ENCODE assay signal across 8 cellular contexts in the genomic region with DNA sequence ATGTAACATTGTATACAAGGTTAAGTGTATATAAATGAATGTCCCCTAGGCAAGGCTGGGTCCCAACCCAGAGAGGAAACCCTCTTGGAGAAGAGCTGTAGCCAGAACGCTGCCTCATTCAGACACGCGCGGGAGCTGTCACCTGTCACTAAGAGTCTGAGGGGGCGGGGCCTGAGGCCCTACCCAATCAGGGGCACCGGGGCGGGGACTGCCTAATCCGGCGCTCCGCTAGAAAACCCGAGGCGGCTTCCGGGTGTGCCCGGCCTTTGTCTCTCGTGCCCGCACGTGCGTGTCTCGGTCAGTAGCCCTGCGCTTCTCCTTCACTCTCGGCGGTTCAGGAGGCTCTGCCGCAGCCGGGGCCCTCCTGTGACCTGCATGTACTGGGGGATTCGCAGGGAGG. TPM values are rescaled to one million over a fixed set of nuclear protein-coding genes. Genes with fewer than 3 reads are reported as not detected.
DNase-seq lines count a peak whose midpoint lies in the region; ATAC-seq, FAIRE-seq and TF ChIP-seq lines count a peak whose summit lies in the region.
"Not testable (repeated sequence)": the region's sequence is repeated elsewhere in the genome, so short reads cannot be mapped to it uniquely, and the experiment has no call there.

No MANE protein-coding gene starts in this region.

- H4K20me1 ChIP-seq in GM23338 (replicated peaks; ENCODE audit: insufficient read depth), result not testable (repeated sequence)

- peaks cover 12% of the 10 kb centered on the region for H3K79me2 ChIP-seq in GM23338 (replicated peaks; ENCODE audit: insufficient read depth)

- H3K36me3 ChIP-seq in GM23338 (ENCODE audit: insufficient read depth), result not testable (repeated sequence)

- H3K4me3 Mint-ChIP-seq in GM23338; activated T-cell treated with anti-CD3 and anti-CD28 coated beads, Interleukin-2, amount 50 U/mL, for 72 hours; stimulated activated naive B cell treated with anti-CD40 and anti-IgM and Interleukin-4, amounts not matched to agents 10 μg/mL and 1 μg/mL and 100 μg/mL, for 72 hours: not testable (repeated sequence)

- H3K27me3 Mint-ChIP-seq in GM23338 (ENCODE audit: insufficient read depth, low read depth, poor library complexity); activated T-cell treated with anti-CD3 and anti-CD28 coated beads, Interleukin-2, amount 50 U/mL, for 72 hours (ENCODE audit: low read depth); stimulated activated naive B cell treated with anti-CD40 and anti-IgM and Interleukin-4, amounts not matched to agents 10 μg/mL and 1 μg/mL and 100 μg/mL, for 72 hours: not testable (repeated sequence)

- not testable (repeated sequence) for TF ChIP-seq CTCF in GM23338 (conservative IDR thresholded peaks at IDR 0.05; ENCODE audit: low read depth in 2 of 2)

- not testable (repeated sequence) for H3F3A ChIP-seq in GM23338 (replicated peaks; ENCODE audit: low read depth)

- H3K9me2 ChIP-seq in GM23338 (ENCODE audit: insufficient read depth), result not testable (repeated sequence)

- ATAC-seq in GM19397 (IDR thresholded peaks at IDR 0.05; ENCODE audit: unreplicated experiment), result peak; percentile 99
- ATAC-seq in GM23338, result peak; percentile 96
- peak; percentile 99 for ATAC-seq in HG03045 (IDR thresholded peaks at IDR 0.05; ENCODE audit: unreplicated experiment)
- peak; percentile 99 for ATAC-seq in HG03521 (IDR thresholded peaks at IDR 0.05; ENCODE audit: unreplicated experiment)
- peak; percentile 99 for ATAC-seq in activated T-cell treated with anti-CD3 and anti-CD28 coated beads, Interleukin-2, amount 50 U/mL, for 72 hours (replicated peaks in 1 of 2)
- peak; percentile 98 to 99 for ATAC-seq in stimulated activated naive B cell treated with anti-CD40 and anti-IgM and Interleukin-4, amounts not matched to agents 10 μg/mL and 1 μg/mL and 100 μg/mL, for 72 hours (replicated peaks)

- H2AFZ ChIP-seq in GM23338, result not testable (repeated sequence)

- H3K9me3 Mint-ChIP-seq in GM23338, result peaks cover 16% of the 10 kb centered on the region
- H3K9me3 Mint-ChIP-seq in activated T-cell treated with anti-CD3 and anti-CD28 coated beads, Interleukin-2, amount 50 U/mL, for 72 hours; stimulated activated naive B cell treated with anti-CD40 and anti-IgM and Interleukin-4, amounts not matched to agents 10 μg/mL and 1 μg/mL and 100 μg/mL, for 72 hours: not testable (repeated sequence)

- not testable (repeated sequence) for H3K4me1 ChIP-seq in GM23338 (ENCODE audit: insufficient read depth)

- not testable (repeated sequence) for H3K27me3 ChIP-seq in GM23338 (ENCODE audit: insufficient read depth)

- H3K4me1 Mint-ChIP-seq in GM23338; activated T-cell treated with anti-CD3 and anti-CD28 coated beads, Interleukin-2, amount 50 U/mL, for 72 hours (ENCODE audit: low read depth): not testable (repeated sequence)
- H3K4me1 Mint-ChIP-seq in stimulated activated naive B cell treated with anti-CD40 and anti-IgM and Interleukin-4, amounts not matched to agents 10 μg/mL and 1 μg/mL and 100 μg/mL, for 72 hours, result peaks cover 6 to 10% of the 10 kb centered on the region in 2 donors

- not testable (repeated sequence) for H3K4me2 ChIP-seq in GM23338

- H3K36me3 Mint-ChIP-seq in GM23338 (ENCODE audit: low read depth), result peaks cover 18% of the 10 kb centered on the region
- peaks cover 7 to 19% of the 10 kb centered on the region in 2 donors for H3K36me3 Mint-ChIP-seq in activated T-cell treated with anti-CD3 and anti-CD28 coated beads, Interleukin-2, amount 50 U/mL, for 72 hours (ENCODE audit: insufficient read depth in 2 of 2)
- peaks cover 17 to 21% of the 10 kb centered on the region in 2 donors for H3K36me3 Mint-ChIP-seq in stimulated activated naive B cell treated with anti-CD40 and anti-IgM and Interleukin-4, amounts not matched to agents 10 μg/mL and 1 μg/mL and 100 μg/mL, for 72 hours

- not testable (repeated sequence) for DNase-seq in GM18507 (ENCODE audit: extremely low spot score, insufficient read length, low read depth); GM23338 (ENCODE audit: low spot score); activated T-cell treated with anti-CD3 and anti-CD28 coated beads, Interleukin-2, amount 50 U/mL, for 72 hours; stimulated activated naive B cell treated with anti-CD40 and anti-IgM and Interleukin-4, amounts not matched to agents 10 μg/mL and 1 μg/mL and 100 μg/mL, for 72 hours

- not testable (repeated sequence) for H3K27ac Mint-ChIP-seq in GM23338; activated T-cell treated with anti-CD3 and anti-CD28 coated beads, Interleukin-2, amount 50 U/mL, for 72 hours; stimulated activated naive B cell treated with anti-CD40 and anti-IgM and Interleukin-4, amounts not matched to agents 10 μg/mL and 1 μg/mL and 100 μg/mL, for 72 hours

- not testable (repeated sequence) for H3K4me3 ChIP-seq in GM23338

- not testable (repeated sequence) for H3K27ac ChIP-seq in GM23338 (ENCODE audit: low read depth)

- peak; percentile 96 for FAIRE-seq in GM18507 (lab: Jason Lieb, UNC)
- FAIRE-seq in islet of Langerhans (lab: Jason Lieb, UNC), result peak; percentile 92

RNA-seq across cellular contexts. Expression of gene ZNF669, which starts 22.0 kb away (rescaled TPM):
- 21.7 and 25.4 TPM in 2 replicates for total RNA-seq in GM23338 (2014; rRNA removed; shearing (Covaris generic))
- polyA plus RNA-seq in GM23338 (2016; fragmentation: Nextera tagmentation; extraction: Ambion mirVana), result 11.5 and 13.7 TPM in 2 replicates
- total RNA-seq in activated T-cell treated with anti-CD3 and anti-CD28 coated beads, Interleukin-2, amount 50 U/mL, for 72 hours, result 10 to 100 TPM in 1 of 2 donors, 1 to 10 TPM in 1; 8.3 to 10.5 TPM

RNA-seq across cellular contexts. Expression of gene ZNF124, which starts 45.7 kb away (rescaled TPM):
- total RNA-seq in GM23338 (2014; rRNA removed; shearing (Covaris generic)), result 43.9 and 45.7 TPM in 2 replicates
- 18.4 and 23.2 TPM in 2 replicates for polyA plus RNA-seq in GM23338 (2016; fragmentation: Nextera tagmentation; extraction: Ambion mirVana)
- 10 to 100 TPM; 12.9 to 13.0 TPM for total RNA-seq in activated T-cell treated with anti-CD3 and anti-CD28 coated beads, Interleukin-2, amount 50 U/mL, for 72 hours

RNA-seq across cellular contexts. Expression of gene ZNF670, which starts 47.6 kb away (rescaled TPM):
- total RNA-seq in GM23338 (2014; rRNA removed; shearing (Covaris generic)), result 12.2 and 19.3 TPM in 2 replicates
- polyA plus RNA-seq in GM23338 (2016; fragmentation: Nextera tagmentation; extraction: Ambion mirVana), result 6.7 and 8.0 TPM in 2 replicates
- total RNA-seq in activated T-cell treated with anti-CD3 and anti-CD28 coated beads, Interleukin-2, amount 50 U/mL, for 72 hours, result 1 to 10 TPM; 4.2 to 4.6 TPM
